In genomic region chr7:30502470-30503251, GRCh38 we compare ENCODE assay signal across 11 cellular contexts. TPM values are rescaled to one million over a fixed set of nuclear protein-coding genes. Genes with fewer than 3 reads are reported as not detected.
DNase-seq lines count a peak whose midpoint lies in the region; ATAC-seq and TF ChIP-seq lines count a peak whose summit lies in the region.
"Had no signal": no experiment of that assay in that cellular context is flagged by ENCODE, and none has a peak within 500 bp of the region (broad histone marks: within the 10 kb centered on the region; RNA-seq: fewer than 3 reads in every experiment).

No MANE protein-coding gene starts in this region.

- H3K36me3 ChIP-seq in MM.1S (replicated peaks; ENCODE audit: insufficient read depth, low read length), result no peaks in the 10 kb centered on the region
- H3K36me3 ChIP-seq in neutrophil, result no peaks in the 10 kb centered on the region

- intact Hi-C loops in activated CD4-positive, alpha-beta T cell treated with anti-CD3 and anti-CD28 coated beads, Interleukin-2, amount 10 ng/mL, durations not matched to agents 24 days and 14 days (cut with micrococcal nuclease), result no loop called here

- H3K27ac Mint-ChIP-seq in activated CD4-positive, alpha-beta T cell treated with anti-CD3 and anti-CD28 coated beads, Interleukin-2, amount 10 ng/mL, durations not matched to agents 24 days and 14 days, result no peak overlapping the region
- H3K27ac Mint-ChIP-seq in activated naive CD8-positive, alpha-beta T cell, result peak overlapping the region; percentile 22

- peaks cover 33% of the 10 kb centered on the region for H3K36me3 Mint-ChIP-seq in activated CD4-positive, alpha-beta T cell treated with anti-CD3 and anti-CD28 coated beads, Interleukin-2, amount 10 ng/mL, durations not matched to agents 24 days and 14 days (ENCODE audit: low read depth)
- H3K36me3 Mint-ChIP-seq in activated naive CD8-positive, alpha-beta T cell, result peaks cover 9% of the 10 kb centered on the region

- H3K4me1 Mint-ChIP-seq in activated CD4-positive, alpha-beta T cell treated with anti-CD3 and anti-CD28 coated beads, Interleukin-2, amount 10 ng/mL, durations not matched to agents 24 days and 14 days, result peaks cover 40% of the 10 kb centered on the region
- peaks cover 47% of the 10 kb centered on the region for H3K4me1 Mint-ChIP-seq in activated naive CD8-positive, alpha-beta T cell (ENCODE audit: low read depth)

- H4K20me1 ChIP-seq in MM.1S (ENCODE audit: insufficient read depth, low read length), result no peaks in the 10 kb centered on the region

- H3K9ac ChIP-seq in MM.1S (ENCODE audit: low read length), result no peak overlapping the region

- H3K4me3 ChIP-seq in MM.1S (ENCODE audit: low read length), result no peak overlapping the region
- no peak overlapping the region for H3K4me3 ChIP-seq in neutrophil (ENCODE audit: low read depth in 1 of 2, low read length in 1 of 2)

- H3K9me3 Mint-ChIP-seq in activated CD4-positive, alpha-beta T cell treated with anti-CD3 and anti-CD28 coated beads, Interleukin-2, amount 10 ng/mL, durations not matched to agents 24 days and 14 days, result peaks cover under 1% of the 10 kb centered on the region
- H3K9me3 Mint-ChIP-seq in activated naive CD8-positive, alpha-beta T cell (ENCODE audit: low read depth), result no peaks in the 10 kb centered on the region

- H3K4me1 ChIP-seq in MM.1S (ENCODE audit: low read length) (peaks cover 9% of the 10 kb centered on the region; the same call in 1 of the 2 replicates), neutrophil (ENCODE audit: control insufficient read depth in 1 of 2, insufficient read depth in 1 of 2, low read depth in 1 of 2, low read length in 1 of 2) (peaks cover 19 to 24% of the 10 kb centered on the region in 2 experiments)

- TF ChIP-seq CTCF in MM.1S (IDR thresholded peaks at IDR 0.05; ENCODE audit: low read length) (no peak), neutrophil (IDR thresholded peaks at IDR 0.05) (no peak)

- H3K9me2 ChIP-seq in MM.1S (replicated peaks; ENCODE audit: insufficient read depth, low read length), result no peaks in the 10 kb centered on the region

- ATAC-seq in HG02981 (IDR thresholded peaks at IDR 0.05; ENCODE audit: unreplicated experiment), result no peak

- peak overlapping the region; percentile 76; the same call in 1 of the 2 replicates for H3K4me2 ChIP-seq in MM.1S (ENCODE audit: low read depth, low read length)

- peak overlapping the region; percentile 87 for H3K4me3 Mint-ChIP-seq in activated CD4-positive, alpha-beta T cell treated with anti-CD3 and anti-CD28 coated beads, Interleukin-2, amount 10 ng/mL, durations not matched to agents 24 days and 14 days
- H3K4me3 Mint-ChIP-seq in activated naive CD8-positive, alpha-beta T cell, result peak overlapping the region; percentile 99

- H2AFZ ChIP-seq in MM.1S (ENCODE audit: low read length), result no peak overlapping the region

- peaks cover 50% of the 10 kb centered on the region for H3K79me2 ChIP-seq in MM.1S (ENCODE audit: low read length)

- no peaks in the 10 kb centered on the region for H3K27me3 Mint-ChIP-seq in activated CD4-positive, alpha-beta T cell treated with anti-CD3 and anti-CD28 coated beads, Interleukin-2, amount 10 ng/mL, durations not matched to agents 24 days and 14 days
- no peaks in the 10 kb centered on the region for H3K27me3 Mint-ChIP-seq in activated naive CD8-positive, alpha-beta T cell

- H3K9me3 ChIP-seq in MM.1S (replicated peaks; ENCODE audit: insufficient read depth, low read length), result no peaks in the 10 kb centered on the region
- no peaks in the 10 kb centered on the region for H3K9me3 ChIP-seq in neutrophil

- no peak for DNase-seq in activated CD4-positive, alpha-beta T cell treated with anti-CD3 and anti-CD28 coated beads, Interleukin-2, amount 10 ng/mL, durations not matched to agents 24 days and 14 days
- DNase-seq in activated CD4-positive, alpha-beta T cell treated with anti-CD3 and anti-CD28 coated beads for 1 hour, result no peak
- DNase-seq in MM.1S (no peak), GOT3 (lab: John Stamatoyannopoulos, UW) (no peak)
- DNase-seq in stimulated activated CD4-positive, alpha-beta T cell treated with anti-CD3 and anti-CD28 coated beads, Interleukin-4, amount 100 ng/mL, for 24 hours, result no peak
- DNase-seq: activated CD4-positive, alpha-beta T cell treated with anti-CD3 and anti-CD28 coated beads for 48 hours; central memory CD4-positive, alpha-beta T cell; mesendoderm had no signal

- H3K27me3 ChIP-seq in MM.1S (replicated peaks; ENCODE audit: insufficient read depth, low read length) (no peaks in the 10 kb centered on the region), neutrophil (no peaks in the 10 kb centered on the region)

- H3K27ac ChIP-seq in MM.1S (ENCODE audit: low read length), result no peak overlapping the region
- peak overlapping the region; percentile 17 for H3K27ac ChIP-seq in neutrophil

- no peaks in the 10 kb centered on the region for H3F3A ChIP-seq in MM.1S (ENCODE audit: insufficient read depth, low read length)

RNA-seq across cellular contexts. Expression of gene GGCT, which starts 2.0 kb away (rescaled TPM):
- 76.1 and 80.3 TPM in 2 replicates for total RNA-seq in activated CD4-positive, alpha-beta T cell treated with anti-CD3 and anti-CD28 coated beads, Interleukin-2, amount 10 ng/mL, durations not matched to agents 24 days and 14 days

RNA-seq across cellular contexts. Expression of gene NOD1, which starts 24.1 kb away (rescaled TPM):
- total RNA-seq in activated CD4-positive, alpha-beta T cell treated with anti-CD3 and anti-CD28 coated beads, Interleukin-2, amount 10 ng/mL, durations not matched to agents 24 days and 14 days, result 11.6 and 12.9 TPM in 2 replicates
